Comparison of ENCODE assay signal across 9 cellular contexts in the genomic region with DNA sequence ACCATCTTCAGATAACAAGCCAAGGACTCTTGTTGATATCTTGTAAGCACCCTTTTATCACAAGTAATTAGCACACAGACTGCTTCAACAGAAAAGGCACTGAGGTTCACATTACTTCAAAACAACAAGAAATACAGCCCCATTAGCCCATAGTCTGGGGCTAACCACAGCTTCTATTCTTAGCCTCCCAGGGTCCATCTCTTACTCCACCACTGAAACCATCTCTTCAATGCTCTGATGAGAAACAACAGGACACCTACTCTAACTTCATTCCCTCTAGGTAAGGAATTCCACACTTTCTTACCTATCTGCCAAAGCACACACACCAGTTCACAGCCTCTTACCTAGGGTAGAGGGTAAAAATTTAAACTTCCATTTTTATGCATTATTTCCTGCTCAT. TPM values are rescaled to one million over a fixed set of nuclear protein-coding genes. Genes with fewer than 3 reads are reported as not detected.
DNase-seq lines count a peak whose midpoint lies in the region; ATAC-seq and TF ChIP-seq lines count a peak whose summit lies in the region.
"Had no signal": no experiment of that assay in that cellular context is flagged by ENCODE, and none has a peak within 500 bp of the region (broad histone marks: within the 10 kb centered on the region; RNA-seq: fewer than 3 reads in every experiment).

No MANE protein-coding gene starts in this region.

- H3K27ac ChIP-seq in esophagus muscularis mucosa (replicated peaks in 1 of 4), result no peak overlapping the region

- no peaks in the 10 kb centered on the region for H3K9me3 Mint-ChIP-seq in effector memory CD8-positive, alpha-beta T cell
- H3K9me3 Mint-ChIP-seq: WTC11 had no signal

- peaks cover 4% of the 10 kb centered on the region for H3K36me3 Mint-ChIP-seq in effector memory CD8-positive, alpha-beta T cell (ENCODE audit: insufficient read depth)
- H3K36me3 Mint-ChIP-seq: WTC11 had no signal

- ATAC-seq in GM18499 (IDR thresholded peaks at IDR 0.05; ENCODE audit: insufficient read depth, unreplicated experiment) (peak; percentile 39), GM21529 (IDR thresholded peaks at IDR 0.05; ENCODE audit: unreplicated experiment) (peak; percentile 50), HG03575 (IDR thresholded peaks at IDR 0.05; ENCODE audit: extremely low read depth, insufficient number of reproducible peaks, low FRiP score, unreplicated experiment) (peak; percentile 38)
- ATAC-seq in effector memory CD8-positive, alpha-beta T cell (replicated peaks), result no peak
- ATAC-seq: WTC11 had no signal

- no peak overlapping the region for H3K4me3 ChIP-seq in esophagus muscularis mucosa

- no peaks in the 10 kb centered on the region for H3K36me3 ChIP-seq in esophagus muscularis mucosa

- intact Hi-C loops in esophagus muscularis mucosa (cut with DNase I), result no loop called here

- H3K27me3 ChIP-seq in esophagus muscularis mucosa, result no peaks in the 10 kb centered on the region

- no peaks in the 10 kb centered on the region for H3K27me3 Mint-ChIP-seq in effector memory CD8-positive, alpha-beta T cell

- H3K27ac Mint-ChIP-seq in effector memory CD8-positive, alpha-beta T cell, result peak overlapping the region; percentile 91 to 92
- H3K27ac Mint-ChIP-seq: WTC11 had no signal

- TF ChIP-seq CTCF in esophagus muscularis mucosa (IDR thresholded peaks at IDR 0.05), result no peak

- peaks cover 19 to 24% of the 10 kb centered on the region in 2 donors for H3K4me1 Mint-ChIP-seq in effector memory CD8-positive, alpha-beta T cell (ENCODE audit: low read depth in 2 of 2)
- H3K4me1 Mint-ChIP-seq: WTC11 had no signal

- H3K4me3 Mint-ChIP-seq in effector memory CD8-positive, alpha-beta T cell, result peak overlapping the region in 1 of 2 donors; percentile 58
- H3K4me3 Mint-ChIP-seq: WTC11 had no signal

- TF ChIP-seq EP300 in esophagus muscularis mucosa (IDR thresholded peaks at IDR 0.05), result no peak

- DNase-seq in effector memory CD8-positive, alpha-beta T cell, result no peak
- DNase-seq in HPDE6-E6E7 (ENCODE audit: extremely low spot score), result no peak
- DNase-seq in esophagus muscularis mucosa (ENCODE audit: extremely low spot score), result no peak
- DNase-seq in activated effector memory CD4-positive, alpha-beta T cell treated with anti-CD3 and anti-CD28 coated beads, Interleukin-2, amount 50 U/mL, for 16 hours, result no peak
- DNase-seq in activated CD4-positive, alpha-beta T cell treated with anti-CD3 and anti-CD28 coated beads, Interleukin-2, amount 50 U/mL, for 48 hours, result no peak

- H3K4me1 ChIP-seq in esophagus muscularis mucosa, result no peaks in the 10 kb centered on the region

- no peak for TF ChIP-seq POLR2A in esophagus muscularis mucosa (IDR thresholded peaks at IDR 0.05; ENCODE audit: low read depth)

- H3K9me3 ChIP-seq in esophagus muscularis mucosa, result no peaks in the 10 kb centered on the region

RNA-seq across cellular contexts. Expression of gene CYTIP, which starts 26.4 kb away (rescaled TPM):
- 10 to 100 TPM in 1 of 4 donors, 1 to 10 TPM in 3; 2.6 to 14.1 (median 3.4) TPM for total RNA-seq in esophagus muscularis mucosa
